Comparison of ENCODE assay signal across 18 cellular contexts in genomic region chr10:13977861-13978843, GRCh38.
DNase-seq lines count a peak whose midpoint lies in the region; ATAC-seq and TF ChIP-seq lines count a peak whose summit lies in the region.
"Had no signal": no experiment of that assay in that cellular context is flagged by ENCODE, and none has a peak within 500 bp of the region (broad histone marks: within the 10 kb centered on the region; RNA-seq: fewer than 3 reads in every experiment).

No MANE protein-coding gene starts in this region.

- H3K36me3 ChIP-seq in breast epithelium (no peaks in the 10 kb centered on the region), ascending aorta (no peaks in the 10 kb centered on the region), aorta (ENCODE audit: control insufficient read depth in 1 of 2, insufficient read depth in 2 of 2, low read length in 1 of 2) (no peaks in the 10 kb centered on the region)

- no peaks in the 10 kb centered on the region for H3K27me3 Mint-ChIP-seq in MCF 10A (ENCODE audit: insufficient read depth, unreplicated experiment)
- no peaks in the 10 kb centered on the region for H3K27me3 Mint-ChIP-seq in mesothelial cell of epicardium (ENCODE audit: low read depth)
- H3K27me3 Mint-ChIP-seq: activated T-helper 17 cell treated with anti-CD3 and anti-CD28 coated beads, Interleukin-2, amount 50 U/mL, for 72 hours had no signal

- ATAC-seq in aorta (ENCODE audit: low FRiP score), result peak; percentile 44
- ATAC-seq: activated T-helper 17 cell treated with anti-CD3 and anti-CD28 coated beads, Interleukin-2, amount 50 U/mL, for 72 hours had no signal

- no peak for TF ChIP-seq POLR2A in breast epithelium (IDR thresholded peaks at IDR 0.05)

- H3K9me3 ChIP-seq in breast epithelium, result no peaks in the 10 kb centered on the region
- no peaks in the 10 kb centered on the region for H3K9me3 ChIP-seq in ascending aorta
- H3K9me3 ChIP-seq in aorta (ENCODE audit: control insufficient read depth, low read length), result no peaks in the 10 kb centered on the region

- DNase-seq in MCF 10A (ENCODE audit: unreplicated experiment), result peak; percentile 76
- DNase-seq in breast epithelium (ENCODE audit: low spot score in 2 of 2), result no peak
- no peak for DNase-seq in ascending aorta (ENCODE audit: low spot score in 2 of 2)
- peak; percentile 51 for DNase-seq in fibroblast of the conjunctiva (ENCODE audit: low read depth)
- DNase-seq in aorta, result no peak
- no peak for DNase-seq in posterior vena cava (ENCODE audit: low spot score)
- no peak for DNase-seq in activated effector memory CD4-positive, alpha-beta T cell treated with anti-CD3 and anti-CD28 coated beads, Interleukin-2, amount 50 U/mL, for 16 hours
- no peak for DNase-seq in mesothelial cell of epicardium (ENCODE audit: low spot score in 2 of 2, unreplicated experiment in 2 of 2)
- DNase-seq: 8988T; activated CD4-positive, alpha-beta memory T cell treated with anti-CD3 and anti-CD28 coated beads for 36 hours; KG1; NCI-H2029 treated with DMSO at 0.1 percent for 48 hours; nephron progenitor cell; SHP77 treated with DMSO at 0.1 percent for 48 hours; substantia nigra; T-helper 9 cell had no signal

- no TSS peak for BruUV-seq in MCF 10A (replicated peaks; lab: Mats Ljungman, UMichigan)

- POLR2A ChIA-PET in MCF 10A (lab: Yijun Ruan, JAX), result interaction anchor here (0.6 to 0.7 kb wide), 2 partner anchors 392 to 1378 kb away, joined by 3 read pairs; no protein-coding TSS in a partner anchor

- H3K4me3 Mint-ChIP-seq in MCF 10A (ENCODE audit: unreplicated experiment) (no peak overlapping the region), mesothelial cell of epicardium (no peak overlapping the region)
- H3K4me3 Mint-ChIP-seq: activated CD4-positive, alpha-beta memory T cell treated with anti-CD3 and anti-CD28 coated beads for 36 hours; activated T-helper 17 cell treated with anti-CD3 and anti-CD28 coated beads, Interleukin-2, amount 50 U/mL, for 72 hours; nephron progenitor cell had no signal

- H3K4me3 ChIP-seq in breast epithelium, result no peak overlapping the region
- no peak overlapping the region for H3K4me3 ChIP-seq in ascending aorta
- no peak overlapping the region for H3K4me3 ChIP-seq in aorta (ENCODE audit: low read length in 2 of 2)
- H3K4me3 ChIP-seq: skin epidermis had no signal

- 8% methylated on average over 6 of the region's 6 CpGs for WGBS in aorta, 2 donors

- H3K27me3 ChIP-seq in breast epithelium, result no peaks in the 10 kb centered on the region
- no peaks in the 10 kb centered on the region for H3K27me3 ChIP-seq in ascending aorta
- no peaks in the 10 kb centered on the region for H3K27me3 ChIP-seq in aorta (ENCODE audit: control insufficient read depth in 1 of 2, insufficient read depth in 2 of 2, low read length in 1 of 2)

- TF ChIP-seq CTCF in MCF 10A (IDR thresholded peaks at IDR 0.05; ENCODE audit: unreplicated experiment) (no peak), breast epithelium (IDR thresholded peaks at IDR 0.05) (no peak), ascending aorta (IDR thresholded peaks at IDR 0.05) (no peak), mesothelial cell of epicardium (IDR thresholded peaks at IDR 0.05; ENCODE audit: unreplicated experiment) (no peak)

- H3K27ac Mint-ChIP-seq in MCF 10A (ENCODE audit: low read depth, unreplicated experiment), result no peak overlapping the region
- H3K27ac Mint-ChIP-seq in mesothelial cell of epicardium, result no peak overlapping the region
- H3K27ac Mint-ChIP-seq: activated CD4-positive, alpha-beta memory T cell treated with anti-CD3 and anti-CD28 coated beads for 36 hours; activated T-helper 17 cell treated with anti-CD3 and anti-CD28 coated beads, Interleukin-2, amount 50 U/mL, for 72 hours had no signal

- no peak overlapping the region for H3K27ac ChIP-seq in breast epithelium
- peak overlapping the region; percentile 54 to 74 for H3K27ac ChIP-seq in ascending aorta
- H3K27ac ChIP-seq in aorta (ENCODE audit: low read depth in 1 of 2, low read length in 2 of 2), result peak overlapping the region; percentile 59 to 99

- H3K4me1 ChIP-seq in breast epithelium, result no peaks in the 10 kb centered on the region
- H3K4me1 ChIP-seq in ascending aorta, result peaks cover 0 to 14% of the 10 kb centered on the region in 2 donors
- no peaks in the 10 kb centered on the region for H3K4me1 ChIP-seq in aorta (ENCODE audit: control insufficient read depth in 1 of 2, insufficient read depth in 2 of 2, low read length in 2 of 2)

- CTCF ChIA-PET in MCF 10A (lab: Yijun Ruan, JAX), result interaction anchor here (0.6 to 0.7 kb wide), 3 partner anchors 19 to 191 kb away, joined by 3 read pairs; no protein-coding TSS in a partner anchor

- H3K4me1 Mint-ChIP-seq in MCF 10A (ENCODE audit: insufficient read depth, unreplicated experiment), result no peaks in the 10 kb centered on the region
- H3K4me1 Mint-ChIP-seq in mesothelial cell of epicardium, result peaks cover 18% of the 10 kb centered on the region
- H3K4me1 Mint-ChIP-seq: activated T-helper 17 cell treated with anti-CD3 and anti-CD28 coated beads, Interleukin-2, amount 50 U/mL, for 72 hours had no signal

- intact Hi-C loops in MCF 10A (cut with micrococcal nuclease), result no loop called here
- intact Hi-C loops in breast epithelium (cut with DNase I; ENCODE audit: low total_unique reads), result no loop called here
- intact Hi-C loops in ascending aorta (cut with DNase I), result no loop called here
- intact Hi-C loops in aorta (cut with DNase I), result no loop called here
- intact Hi-C loops in posterior vena cava (cut with DNase I), result no loop called here

- H3K36me3 Mint-ChIP-seq in MCF 10A (ENCODE audit: insufficient read depth, unreplicated experiment) (no peaks in the 10 kb centered on the region), mesothelial cell of epicardium (no peaks in the 10 kb centered on the region)
- H3K36me3 Mint-ChIP-seq: activated CD4-positive, alpha-beta memory T cell treated with anti-CD3 and anti-CD28 coated beads for 36 hours had no signal

- H3K9me3 Mint-ChIP-seq in MCF 10A (ENCODE audit: unreplicated experiment), result no peaks in the 10 kb centered on the region
- H3K9me3 Mint-ChIP-seq in mesothelial cell of epicardium, result peaks cover 4% of the 10 kb centered on the region
- H3K9me3 Mint-ChIP-seq: activated CD4-positive, alpha-beta memory T cell treated with anti-CD3 and anti-CD28 coated beads for 36 hours; activated T-helper 17 cell treated with anti-CD3 and anti-CD28 coated beads, Interleukin-2, amount 50 U/mL, for 72 hours had no signal

Comparison
In these comparisons a context has a peak if more than half of its experiments do, and no peak if none do; other contexts are left out.
1. DNase-seq: peak in MCF 10A (single experiment) and fibroblast of the conjunctiva (single experiment); none in breast epithelium (0 of 2), ascending aorta (0 of 2), aorta (0 of 2), posterior vena cava (single experiment), activated effector memory CD4-positive, alpha-beta T cell treated with anti-CD3 and anti-CD28 coated beads, Interleukin-2, amount 50 U/mL, for 16 hours (single experiment) and mesothelial cell of epicardium (0 of 2).
2. H3K27ac ChIP-seq: peak in ascending aorta (2 of 2) and aorta (2 of 2); none in breast epithelium (0 of 2).